10 cellular contexts compared by ENCODE assay signal in the genomic region with DNA sequence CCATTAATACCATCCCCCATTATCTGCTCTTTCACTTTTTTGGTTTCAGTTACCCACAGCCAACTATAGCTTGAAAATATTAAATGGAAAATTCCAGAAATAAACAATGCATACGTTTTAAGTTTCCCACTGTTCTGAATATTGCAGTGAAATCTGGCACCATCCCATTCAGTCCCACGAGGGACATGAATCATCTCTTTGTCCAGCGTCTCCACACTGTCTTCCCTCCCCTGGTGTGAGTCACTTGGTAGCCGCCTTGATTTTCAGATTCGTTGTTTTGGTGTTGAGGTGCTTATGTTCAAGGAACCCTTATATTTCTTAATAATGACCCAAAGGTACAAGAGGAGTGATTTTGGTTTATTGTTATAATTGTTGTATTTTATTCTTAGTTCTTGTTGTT.
DNase-seq lines count a peak whose midpoint lies in the region; ATAC-seq, FAIRE-seq and TF ChIP-seq lines count a peak whose summit lies in the region.
"Had no signal": no experiment of that assay in that cellular context is flagged by ENCODE, and none has a peak within 500 bp of the region (broad histone marks: within the 10 kb centered on the region; RNA-seq: fewer than 3 reads in every experiment).

No MANE protein-coding gene starts in this region.

- H3K27ac Mint-ChIP-seq in Caco-2 (ENCODE audit: unreplicated experiment) = no peak overlapping the region

- H3K9me3 Mint-ChIP-seq in Caco-2 (ENCODE audit: unreplicated experiment) = no peaks in the 10 kb centered on the region

- H3K4me3 Mint-ChIP-seq in Caco-2 (ENCODE audit: unreplicated experiment) = no peak overlapping the region

- no peaks in the 10 kb centered on the region for H3K4me1 Mint-ChIP-seq in Caco-2 (ENCODE audit: low read depth, unreplicated experiment)

- peaks cover 9% of the 10 kb centered on the region for H3K27me3 Mint-ChIP-seq in Caco-2 (ENCODE audit: insufficient read depth, unreplicated experiment)

- intact Hi-C loops in Caco-2 (cut with micrococcal nuclease; ENCODE audit: unreplicated experiment) = no loop called here

- peak; percentile 48 for FAIRE-seq in frontal cortex (lab: Jason Lieb, UNC)
- FAIRE-seq: K562 had no signal

- BruUV-seq in Caco-2 (replicated peaks; lab: Mats Ljungman, UMichigan) = no TSS peak

- no peaks in the 10 kb centered on the region for H3K36me3 Mint-ChIP-seq in Caco-2 (ENCODE audit: insufficient read depth, unreplicated experiment)

- POLR2A ChIA-PET in Caco-2 (lab: Charles Lee) = no interaction called here

- no peaks in the 10 kb centered on the region for H3K4me1 ChIP-seq in Caco-2

- H3K27me3 ChIP-seq in Caco-2 (replicated peaks; ENCODE audit: control insufficient read depth, insufficient read depth, low read length) = no peaks in the 10 kb centered on the region

- no peak overlapping the region for H3K4me3 ChIP-seq in Caco-2 (ENCODE audit: low read depth, low read length)
- H3K4me3 ChIP-seq: K562 had no signal

- H3K9me3 ChIP-seq in Caco-2 = no peaks in the 10 kb centered on the region

- DNase-seq in GM04503 (ENCODE audit: low read depth) = peak; percentile 58
- no peak for DNase-seq in frontal cortex (ENCODE audit: low spot score in 2 of 2)
- DNase-seq in renal cortical epithelial cell (ENCODE audit: low read depth) = peak; percentile 88
- DNase-seq in NCI-H2081 treated with DMSO at 0.1 percent for 48 hours (lab: John Stamatoyannopoulos, UW) = no peak
- no peak for DNase-seq in Caco-2
- DNase-seq in activated effector memory CD4-positive, alpha-beta T cell treated with Interleukin-2 at 50 U/mL for 16 hours = no peak
- DNase-seq: effector CD8-positive, alpha-beta T cell had no signal

- H3K36me3 ChIP-seq in Caco-2 (ENCODE audit: control insufficient read depth, insufficient read depth, low read length) = no peaks in the 10 kb centered on the region

- TF ChIP-seq CTCF in Caco-2 (IDR thresholded peaks at IDR 0.05; ENCODE audit: insufficient read depth in 1 of 2, low read depth in 1 of 2, low read length in 1 of 2, severe bottlenecking in 1 of 2, unreplicated experiment in 1 of 2) = no peak

- CTCF ChIA-PET in Caco-2 (lab: Charles Lee) = no interaction called here

- ATAC-seq in SK-N-SH treated with all-trans-retinoic acid at 6 μM for 48 hours (peak; percentile 95), GM21367 (IDR thresholded peaks at IDR 0.05; ENCODE audit: unreplicated experiment) (no peak)
- ATAC-seq: K562 had no signal

TF ChIP-seq in SK-N-SH treated with all-trans-retinoic acid at 6 μM for 48 hours, 23 proteins besides CTCF, POLR2A, EP300 and RAD21:
- TF ChIP-seq SNAI2 (CRISPR knock-in tag; IDR thresholded peaks at IDR 0.05) (no peak), ISL1 (CRISPR knock-in tag; IDR thresholded peaks at IDR 0.05) (no peak), ZNF565 (CRISPR knock-in tag; conservative IDR thresholded peaks at IDR 0.05; ENCODE audit: low read depth) (no peak)
TF ChIP-seq in SK-N-SH treated with all-trans-retinoic acid at 6 μM for 48 hours: peak in this region for 0.

Comparison
In these comparisons a context has a peak if more than half of its experiments do, and no peak if none do; other contexts are left out.
1. DNase-seq: peak in GM04503 (single experiment) and renal cortical epithelial cell (single experiment); none in frontal cortex (0 of 2), NCI-H2081 treated with DMSO at 0.1 percent for 48 hours (single experiment), Caco-2 (0 of 2) and activated effector memory CD4-positive, alpha-beta T cell treated with Interleukin-2 at 50 U/mL for 16 hours (single experiment).